Comparison of ENCODE assay signal across 1 cellular context in the genomic region with DNA sequence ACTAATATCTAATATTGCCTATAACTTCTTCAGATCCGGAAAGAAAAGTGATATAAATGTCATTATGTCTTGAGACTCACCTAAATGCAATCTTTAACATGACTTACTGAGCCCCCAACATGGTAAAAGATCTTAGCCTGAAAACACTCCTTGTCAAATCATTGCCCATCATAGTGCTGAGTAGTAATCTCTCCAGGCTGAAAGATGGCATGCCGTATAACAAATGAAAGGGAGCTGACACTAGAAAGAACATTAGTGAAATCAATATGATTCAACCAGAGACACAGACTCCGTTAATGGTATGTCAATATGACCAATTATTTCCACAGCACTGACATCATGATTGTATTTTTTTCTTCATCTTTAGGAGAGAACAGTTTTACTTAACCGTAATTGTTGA.
TF ChIP-seq lines count a peak whose summit lies in the region.

No MANE protein-coding gene starts in this region.

TF ChIP-seq in GM12878, 131 proteins besides CTCF, POLR2A, EP300 and RAD21:
- no peak for TF ChIP-seq SUZ12 (IDR thresholded peaks at IDR 0.05; ENCODE audit: unreplicated experiment)
- no peak for TF ChIP-seq RFX5 (IDR thresholded peaks at IDR 0.05; ENCODE audit: low read depth, low read length)
- TF ChIP-seq, protein P1, sequence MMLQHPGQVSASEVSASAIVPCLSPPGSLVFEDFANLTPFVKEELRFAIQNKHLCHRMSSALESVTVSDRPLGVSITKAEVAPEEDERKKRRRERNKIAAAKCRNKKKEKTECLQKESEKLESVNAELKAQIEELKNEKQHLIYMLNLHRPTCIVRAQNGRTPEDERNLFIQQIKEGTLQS (IDR thresholded peaks at IDR 0.05; ENCODE audit: borderline replicate concordance, extremely low read depth, low read depth, low read length) = no peak
- no peak for TF ChIP-seq NFXL1 (IDR thresholded peaks at IDR 0.05; ENCODE audit: borderline replicate concordance)
- TF ChIP-seq SPI1 (IDR thresholded peaks at IDR 0.05; ENCODE audit: borderline replicate concordance, insufficient read depth, low read depth, low read length) = no peak
- no peak for TF ChIP-seq POLR2AphosphoS2 (IDR thresholded peaks at IDR 0.05; ENCODE audit: low read depth, low read length)
- TF ChIP-seq, protein P2, sequence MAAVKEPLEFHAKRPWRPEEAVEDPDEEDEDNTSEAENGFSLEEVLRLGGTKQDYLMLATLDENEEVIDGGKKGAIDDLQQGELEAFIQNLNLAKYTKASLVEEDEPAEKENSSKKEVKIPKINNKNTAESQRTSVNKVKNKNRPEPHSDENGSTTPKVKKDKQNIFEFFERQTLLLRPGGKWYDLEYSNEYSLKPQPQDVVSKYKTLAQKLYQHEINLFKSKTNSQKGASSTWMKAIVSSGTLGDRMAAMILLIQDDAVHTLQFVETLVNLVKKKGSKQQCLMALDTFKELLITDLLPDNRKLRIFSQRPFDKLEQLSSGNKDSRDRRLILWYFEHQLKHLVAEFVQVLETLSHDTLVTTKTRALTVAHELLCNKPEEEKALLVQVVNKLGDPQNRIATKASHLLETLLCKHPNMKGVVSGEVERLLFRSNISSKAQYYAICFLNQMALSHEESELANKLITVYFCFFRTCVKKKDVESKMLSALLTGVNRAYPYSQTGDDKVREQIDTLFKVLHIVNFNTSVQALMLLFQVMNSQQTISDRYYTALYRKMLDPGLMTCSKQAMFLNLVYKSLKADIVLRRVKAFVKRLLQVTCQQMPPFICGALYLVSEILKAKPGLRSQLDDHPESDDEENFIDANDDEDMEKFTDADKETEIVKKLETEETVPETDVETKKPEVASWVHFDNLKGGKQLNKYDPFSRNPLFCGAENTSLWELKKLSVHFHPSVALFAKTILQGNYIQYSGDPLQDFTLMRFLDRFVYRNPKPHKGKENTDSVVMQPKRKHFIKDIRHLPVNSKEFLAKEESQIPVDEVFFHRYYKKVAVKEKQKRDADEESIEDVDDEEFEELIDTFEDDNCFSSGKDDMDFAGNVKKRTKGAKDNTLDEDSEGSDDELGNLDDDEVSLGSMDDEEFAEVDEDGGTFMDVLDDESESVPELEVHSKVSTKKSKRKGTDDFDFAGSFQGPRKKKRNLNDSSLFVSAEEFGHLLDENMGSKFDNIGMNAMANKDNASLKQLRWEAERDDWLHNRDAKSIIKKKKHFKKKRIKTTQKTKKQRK (IDR thresholded peaks at IDR 0.05; ENCODE audit: low read depth, low read length) = no peak
- TF ChIP-seq ETV6 (conservative IDR thresholded peaks at IDR 0.05 in 1 of 2, IDR thresholded peaks at IDR 0.05 in 1 of 2; ENCODE audit: borderline replicate concordance in 1 of 2, low read depth in 1 of 2) = no peak
- no peak for TF ChIP-seq FOXM1 (IDR thresholded peaks at IDR 0.05; ENCODE audit: low read depth, low read length)
- TF ChIP-seq MYC (IDR thresholded peaks at IDR 0.05; ENCODE audit: insufficient read depth, insufficient read length, insufficient replicate concordance, low read length, severe bottlenecking) = no peak
